ENCODE assay signal across 11 cellular contexts in genomic region chr20:12291386-12291785, GRCh38.
"Had no signal": no experiment of that assay in that cellular context is flagged by ENCODE, and none has a peak within 500 bp of the region (broad histone marks: within the 10 kb centered on the region; RNA-seq: fewer than 3 reads in every experiment).

No MANE protein-coding gene starts in this region.

- FAIRE-seq: H1, H54 had no signal

- H3K4me1 ChIP-seq: HAP-1 had no signal

- H2AFZ ChIP-seq: GM23248, GM23338 had no signal

- DNase-seq: GM23248, GOT3, H7, H9, HCEC 1CT, HFFc6 had no signal

- H3K9ac ChIP-seq: GM23248 had no signal

- ATAC-seq: GM23338, HCT116 had no signal

- H3K4me2 ChIP-seq: GM23338 had no signal

- H3K27ac ChIP-seq: GM23248 had no signal

- H3K4me3 ChIP-seq: GM23248, GM23338, HAP-1 had no signal

- H3K9me3 ChIP-seq: HAP-1 had no signal

- H3K36me3 ChIP-seq: HAP-1 had no signal
